Comparison of ENCODE assay signal across 8 cellular contexts in genomic region chr12:27875677-27876076, GRCh38.
"Had no signal": no experiment of that assay in that cellular context is flagged by ENCODE, and none has a peak within 500 bp of the region (broad histone marks: within the 10 kb centered on the region; RNA-seq: fewer than 3 reads in every experiment).

No MANE protein-coding gene starts in this region.

- H3K4me3 ChIP-seq: GM23338 had no signal

- DNase-seq: H9, HCEC 1CT, KG1 had no signal

- H3K4me1 Mint-ChIP-seq: GM23338, H9, IgD-negative memory B cell had no signal

- H3K4me2 ChIP-seq: GM23338 had no signal

- H3K4me3 Mint-ChIP-seq: GM23338, H9, IgD-negative memory B cell had no signal

- H3K27me3 Mint-ChIP-seq: IgD-negative memory B cell had no signal

- H3K27ac ChIP-seq: HL-60 had no signal

- H2AFZ ChIP-seq: GM23338 had no signal

- FAIRE-seq: H1, H54 had no signal

- H3K36me3 Mint-ChIP-seq: IgD-negative memory B cell had no signal

- H3K27ac Mint-ChIP-seq: GM23338, H9, IgD-negative memory B cell had no signal

- H3K9me3 Mint-ChIP-seq: IgD-negative memory B cell had no signal

- ATAC-seq: GM23338 had no signal
